ENCODE assay signal across 17 cellular contexts in genomic region chr22:20241579-20242392, GRCh38. TPM values are rescaled to one million over a fixed set of nuclear protein-coding genes. Genes with fewer than 3 reads are reported as not detected.
A peak's percentile ranks its signal among the peaks of the same experiment; 100 is the strongest.
DNase-seq lines count a peak whose midpoint lies in the region; ATAC-seq, FAIRE-seq and TF ChIP-seq lines count a peak whose summit lies in the region.
"Had no signal": no experiment of that assay in that cellular context is flagged by ENCODE, and none has a peak within 500 bp of the region (broad histone marks: within the 10 kb centered on the region; RNA-seq: fewer than 3 reads in every experiment).

No MANE protein-coding gene starts in this region.

- H3K18ac ChIP-seq in H1 (ENCODE audit: extremely low read depth, low read length), result no peak overlapping the region

- peaks cover 8% of the 10 kb centered on the region for H3K79me1 ChIP-seq in H1 (ENCODE audit: low read depth, low read length)

- POLR2A ChIA-PET in CD4-positive, alpha-beta memory T cell (lab: Charles Lee; ENCODE audit: partially characterized antibody), result interaction anchor here (2.9 kb wide), 1 partner anchor 36 kb away, joined by 23 read pairs; no protein-coding TSS in a partner anchor
- POLR2A ChIA-PET in RWPE1 (lab: Yijun Ruan, JAX; ENCODE audit: low non-redundant PET), result no interaction called here
- POLR2A ChIA-PET in H1 (lab: Charles Lee; ENCODE audit: partially characterized antibody), result interaction anchor here (0.6 kb wide), 1 partner anchor 22 kb away, joined by 3 read pairs; no protein-coding TSS in a partner anchor

- H3K23ac ChIP-seq in H1 (ENCODE audit: insufficient read length), result no peak overlapping the region

- H3K79me2 ChIP-seq in H1 (ENCODE audit: control insufficient read depth in 1 of 2, insufficient read depth in 2 of 2, low read length in 2 of 2) (no peaks in the 10 kb centered on the region), hepatocyte (no peaks in the 10 kb centered on the region)

- no peak for ATAC-seq in GM21423 (IDR thresholded peaks at IDR 0.05; ENCODE audit: unreplicated experiment)
- ATAC-seq: activated CD4-positive, CD25-positive, alpha-beta regulatory T cell treated with anti-CD3 and anti-CD28 coated beads, Interleukin-2, amount 50 U/mL, for 24 hours; PC-3 had no signal

- H4K91ac ChIP-seq in H1 (replicated peaks; ENCODE audit: insufficient read length, low read length), result no peak overlapping the region

- CTCF ChIA-PET in CD4-positive, alpha-beta memory T cell (lab: Charles Lee; ENCODE audit: partially characterized antibody), result no interaction called here
- CTCF ChIA-PET in RWPE1 (lab: Yijun Ruan, JAX) (no interaction called here), H1 (lab: Charles Lee; ENCODE audit: partially characterized antibody) (interaction anchor here (4.4 kb wide), 1 partner anchor 16 kb away, joined by 19 read pairs; no protein-coding TSS in a partner anchor)

- intact Hi-C loops in CD4-positive, alpha-beta memory T cell (cut with micrococcal nuclease), result loop anchor here (10.0 kb wide), 1 partner anchor 57 kb away; no protein-coding TSS in a partner anchor

- H2BK12ac ChIP-seq in H1 (ENCODE audit: low read depth, low read length), result 0 out of 2 replicates have a peak overlapping the region, but pooled peaks have one; percentile 63

- no peak for TF ChIP-seq RAD21 in H1 (IDR thresholded peaks at IDR 0.05 in 1 of 2, conservative IDR thresholded peaks at IDR 0.05 in 1 of 2; ENCODE audit: low read depth in 2 of 2, low read length in 2 of 2)

- H4K5ac ChIP-seq in H1 (ENCODE audit: insufficient read length, low read depth, low read length), result no peak overlapping the region

- 0 out of 2 replicates have a peak overlapping the region, but pooled peaks have one; percentile 72 for H2BK15ac ChIP-seq in H1 (ENCODE audit: low read length)

- TF ChIP-seq EP300 in H1 (IDR thresholded peaks at IDR 0.05; ENCODE audit: borderline replicate concordance in 1 of 2, low read depth in 2 of 2, low read length in 2 of 2), result no peak

- H3K4me1 ChIP-seq in CD4-positive, alpha-beta memory T cell (ENCODE audit: insufficient read depth, low read length), result peaks cover 93% of the 10 kb centered on the region
- H3K4me1 ChIP-seq in H1 (replicated peaks in 1 of 4; ENCODE audit: control insufficient read depth in 3 of 4, insufficient read depth in 4 of 4, low read length in 3 of 4) (peaks cover 4 to 45% (median 23%) of the 10 kb centered on the region in 4 experiments), hepatocyte (ENCODE audit: insufficient read depth) (peaks cover 33% of the 10 kb centered on the region)

- DNase-seq in CD4-positive, alpha-beta memory T cell, result no peak
- peak; percentile 12 for DNase-seq in RWPE1 (ENCODE audit: low spot score)
- DNase-seq in H1 (ENCODE audit: low read depth in 1 of 2, low spot score in 2 of 2), result no peak
- no peak for DNase-seq in MV-4-11 (lab: John Stamatoyannopoulos, UW)
- DNase-seq in hepatocyte (ENCODE audit: low spot score), result no peak
- no peak for DNase-seq in NCI-H2171 treated with DMSO at 0.1 percent for 48 hours (lab: John Stamatoyannopoulos, UW)
- DNase-seq: activated gamma-delta T cell; cerebellar nuclear complex; KBM-7; NCI-H1436; NCI-H510A; PC-3; stimulated activated CD4-positive, alpha-beta T cell treated with anti-CD3 and anti-CD28 coated beads, Interleukin-2, amount 100 ng/mL, for 24 hours had no signal

- H3K9me3 ChIP-seq in CD4-positive, alpha-beta memory T cell (ENCODE audit: control insufficient read depth in 1 of 2, low read length in 2 of 2), result no peaks in the 10 kb centered on the region
- H3K9me3 ChIP-seq in H1 (ENCODE audit: insufficient read depth in 2 of 2, low read depth in 1 of 2, low read length in 1 of 2), result no peaks in the 10 kb centered on the region
- no peaks in the 10 kb centered on the region for H3K9me3 ChIP-seq in hepatocyte (ENCODE audit: low read depth)
- H3K9me3 ChIP-seq: esophagus muscularis mucosa had no signal

- WGBS in H1 (ENCODE audit: extremely low coverage in 1 of 2, insufficient coverage in 1 of 2, insufficient read length in 1 of 2, insufficient replicate concordance in 2 of 2, low coverage in 1 of 2, low lambda C conversion rate in 2 of 2, missing lambda C conversion rate in 1 of 2), 2 experiments, result 94% methylated on average over 48 of the region's 51 CpGs; no CpG with 5 or more reads in 1 of the 2 experiments
- 97% methylated on average over 49 of the region's 51 CpGs for WGBS in hepatocyte (ENCODE audit: low lambda C conversion rate, missing lambda C conversion rate)

- H2AFZ ChIP-seq in H1 (ENCODE audit: low read length), result no peak overlapping the region
- H2AFZ ChIP-seq in hepatocyte, result no peak overlapping the region

- H3K36me3 Mint-ChIP-seq in CD4-positive, alpha-beta memory T cell, result no peaks in the 10 kb centered on the region
- no peaks in the 10 kb centered on the region for H3K36me3 Mint-ChIP-seq in nephron (ENCODE audit: low read depth)

- H3K4ac ChIP-seq in H1 (replicated peaks; ENCODE audit: insufficient read length, low read depth, low read length), result peak overlapping the region; percentile 78

- H3K27me3 ChIP-seq in CD4-positive, alpha-beta memory T cell (ENCODE audit: insufficient read depth, low read length), result no peaks in the 10 kb centered on the region
- H3K27me3 ChIP-seq in H1 (replicated peaks in 1 of 4; ENCODE audit: control insufficient read depth in 3 of 4, extremely low read depth in 1 of 4, insufficient read depth in 3 of 4, low read length in 3 of 4) (no peaks in the 10 kb centered on the region), hepatocyte (no peaks in the 10 kb centered on the region)
- H3K27me3 ChIP-seq: esophagus muscularis mucosa had no signal

- no peak overlapping the region for H2AK5ac ChIP-seq in H1 (ENCODE audit: low read depth, low read length)

- H4K20me1 ChIP-seq in H1 (replicated peaks in 1 of 2; ENCODE audit: control insufficient read depth in 1 of 2, insufficient read depth in 2 of 2, low read length in 2 of 2) (peaks cover 1 to 8% of the 10 kb centered on the region in 2 experiments), hepatocyte (ENCODE audit: insufficient read depth, poor library complexity, severe bottlenecking) (no peaks in the 10 kb centered on the region)

- H3K9me3 Mint-ChIP-seq in CD4-positive, alpha-beta memory T cell, result no peaks in the 10 kb centered on the region
- no peaks in the 10 kb centered on the region for H3K9me3 Mint-ChIP-seq in nephron

- H3K27ac ChIP-seq in CD4-positive, alpha-beta memory T cell (ENCODE audit: low read depth, low read length), result no peak overlapping the region
- H3K27ac ChIP-seq in RWPE1 (0 out of 2 replicates have a peak overlapping the region, but pooled peaks have one; percentile 3), H1 (ENCODE audit: low read depth, low read length) (no peak overlapping the region), hepatocyte (no peak overlapping the region)
- H3K27ac ChIP-seq: esophagus muscularis mucosa had no signal

- peak overlapping the region in 6 of 7 donors; percentile 73 to 91 (median 89) for H3K27ac Mint-ChIP-seq in CD4-positive, alpha-beta memory T cell
- peak overlapping the region; percentile 86 to 95 (median 92) for H3K27ac Mint-ChIP-seq in nephron

- peak overlapping the region; percentile 66; the same call in 1 of the 2 replicates for H2BK5ac ChIP-seq in H1 (ENCODE audit: low read depth, low read length)

- H3K56ac ChIP-seq in H1 (replicated peaks; ENCODE audit: insufficient read length, low read depth, low read length), result no peak overlapping the region

- peak overlapping the region; percentile 88 for H4K8ac ChIP-seq in H1 (ENCODE audit: extremely low read depth, insufficient read depth, low read length)

- peak overlapping the region in 6 of 8 donors; percentile 64 to 87 (median 80) for H3K4me3 Mint-ChIP-seq in CD4-positive, alpha-beta memory T cell
- H3K4me3 Mint-ChIP-seq in nephron, result peak overlapping the region in 1 of 3 experiments; percentile 38

- no peak for TF ChIP-seq POLR2A in H1 (IDR thresholded peaks at IDR 0.05; ENCODE audit: control extremely low read depth in 1 of 2, low read depth in 2 of 2, low read length in 2 of 2)

- no peak for TF ChIP-seq CTCF in RWPE1 (conservative IDR thresholded peaks at IDR 0.05; ENCODE audit: low read depth)
- TF ChIP-seq CTCF in H1 (IDR thresholded peaks at IDR 0.05; ENCODE audit: control extremely low read depth in 1 of 3, insufficient read depth in 1 of 3, low read depth in 1 of 3, low read length in 3 of 3), result no peak
- TF ChIP-seq CTCF in nephron (IDR thresholded peaks at IDR 0.05; ENCODE audit: unreplicated experiment in 3 of 3), result no peak
- TF ChIP-seq CTCF in hepatocyte (IDR thresholded peaks at IDR 0.05; ENCODE audit: poor library complexity), result no peak

- no peaks in the 10 kb centered on the region for H3K27me3 Mint-ChIP-seq in CD4-positive, alpha-beta memory T cell
- H3K27me3 Mint-ChIP-seq in nephron (ENCODE audit: low read depth), result peaks cover 8% of the 10 kb centered on the region

- no peak overlapping the region for H3K4me3 ChIP-seq in CD4-positive, alpha-beta memory T cell (ENCODE audit: low read length in 2 of 2)
- H3K4me3 ChIP-seq in H1 (ENCODE audit: extremely low read depth in 1 of 4, insufficient read depth in 2 of 4, low read depth in 3 of 4, low read length in 4 of 4), result no peak overlapping the region
- no peak overlapping the region for H3K4me3 ChIP-seq in hepatocyte
- H3K4me3 ChIP-seq: esophagus muscularis mucosa had no signal

- H3K14ac ChIP-seq in H1 (ENCODE audit: insufficient read length), result no peak overlapping the region

- no peak overlapping the region for H2BK20ac ChIP-seq in H1 (ENCODE audit: low read length)

- H3K23me2 ChIP-seq in H1 (ENCODE audit: low read depth, low read length), result no peaks in the 10 kb centered on the region

- peaks cover 22 to 56% (median 43%) of the 10 kb centered on the region in 4 donors for H3K4me1 Mint-ChIP-seq in CD4-positive, alpha-beta memory T cell
- H3K4me1 Mint-ChIP-seq in nephron, result peaks cover 59% of the 10 kb centered on the region

- no peak overlapping the region for H3K9ac ChIP-seq in H1 (replicated peaks in 1 of 4; ENCODE audit: extremely low read depth in 1 of 4, low read depth in 3 of 4, low read length in 3 of 4)

- H3K4me2 ChIP-seq in H1 (ENCODE audit: insufficient read depth in 1 of 2, low read depth in 2 of 2, low read length in 2 of 2) (no peak overlapping the region), hepatocyte (no peak overlapping the region)

- no peaks in the 10 kb centered on the region for H3K9me2 ChIP-seq in hepatocyte (replicated peaks; ENCODE audit: insufficient read depth)

- FAIRE-seq in H1 (lab: Jason Lieb, UNC), result no peak

- H3K36me3 ChIP-seq in CD4-positive, alpha-beta memory T cell (ENCODE audit: insufficient read depth, low read length), result no peaks in the 10 kb centered on the region
- H3K36me3 ChIP-seq in H1 (ENCODE audit: control insufficient read depth in 2 of 4, insufficient read depth in 4 of 4, low read length in 3 of 4), result peaks cover 0 to 14% (median 0%) of the 10 kb centered on the region in 4 experiments; a peak in 2 of 8 replicates
- no peaks in the 10 kb centered on the region for H3K36me3 ChIP-seq in hepatocyte (replicated peaks; ENCODE audit: insufficient read depth, low read depth)
- H3K36me3 ChIP-seq: esophagus muscularis mucosa had no signal

- no peak overlapping the region for H2BK120ac ChIP-seq in H1 (replicated peaks; ENCODE audit: low read depth, low read length)

RNA-seq across cellular contexts. Expression of gene RTN4R, which starts 26.3 kb away (rescaled TPM):
- 1 to 10 TPM; 2.1 to 2.7 TPM for total RNA-seq in CD4-positive, alpha-beta memory T cell
- 1 to 10 TPM; 1.7 to 6.3 TPM for polyA plus RNA-seq in CD4-positive, alpha-beta memory T cell
- total RNA-seq in H1 (2021; fragmentation: NEBNext Ultra II Directional; extraction: Animal tissue kit (Norgen Biotek cat#: 25700)), result 21.8 and 22.5 TPM in 2 replicates
- 41.3 and 51.5 TPM in 2 replicates for polyA plus RNA-seq in H1 (2011; rRNA removed)
- 24.6 TPM for polyA plus RNA-seq in H1 (2011; cell fraction: cytosol; rRNA removed)
- 24.0 TPM for polyA plus RNA-seq in H1 (2011; cell fraction: nucleus; rRNA removed)
- polyA plus RNA-seq in H1 (2012, experiment 1 of 2), result 11.0 to 25.6 TPM (median 23.1 TPM) in 4 replicates
- polyA plus RNA-seq in H1 (2012, experiment 2 of 2), result 19.1 TPM
- polyA plus RNA-seq in H1 (2013, experiment 1 of 2), result 30.2 TPM
- 29.2 TPM for polyA plus RNA-seq in H1 (2013, experiment 2 of 2)
- 10.5 and 13.6 TPM in 2 replicates for polyA minus RNA-seq in H1 (2011; rRNA and poly(A)+ RNA removed)
- polyA minus RNA-seq in H1 (2011; cell fraction: cytosol; rRNA and poly(A)+ RNA removed), result 23.1 TPM
- polyA minus RNA-seq in H1 (2011; cell fraction: nucleus; rRNA and poly(A)+ RNA removed), result 9.8 TPM
- 7.9 and 12.8 TPM in 2 replicates for total RNA-seq in hepatocyte
- 16.9 and 18.9 TPM in 2 replicates for polyA plus RNA-seq in hepatocyte
